Comparison of ENCODE assay signal across 11 cellular contexts in the genomic region with DNA sequence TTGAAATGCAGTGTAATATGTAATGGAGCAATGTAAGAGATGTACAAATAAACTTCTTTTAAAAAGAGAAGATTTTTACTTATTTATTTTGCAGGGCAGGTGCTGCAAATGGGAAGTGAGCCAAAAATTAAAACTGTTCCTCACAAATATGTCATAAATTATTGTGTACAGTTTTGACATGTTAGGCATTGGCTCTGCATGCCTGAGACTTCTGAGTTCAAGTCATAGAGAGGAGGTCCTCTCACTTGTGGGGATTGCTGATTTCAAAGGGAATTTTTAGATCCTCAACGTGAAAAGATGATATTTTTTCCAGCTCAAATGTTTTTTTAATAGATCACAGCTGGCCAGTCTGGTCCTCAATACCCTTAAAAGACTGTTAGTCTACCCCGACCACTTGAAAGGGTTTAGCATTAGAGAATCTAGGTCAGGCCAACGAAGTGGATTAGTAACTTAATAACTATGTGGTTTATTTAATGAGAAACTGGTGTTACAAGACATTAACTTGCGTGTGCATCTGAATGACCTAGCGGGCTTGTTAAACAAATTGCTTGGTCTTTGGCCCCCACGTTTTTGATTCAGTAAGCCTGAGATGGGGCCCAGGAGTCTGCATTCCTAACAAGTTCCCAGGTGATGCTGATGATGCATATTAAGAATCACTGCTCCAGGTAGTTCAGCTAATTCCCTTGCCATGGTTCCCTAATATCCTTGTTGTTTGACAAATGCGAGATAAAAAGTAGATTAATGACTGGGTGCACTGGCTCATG. TPM values are rescaled to one million over a fixed set of nuclear protein-coding genes. Genes with fewer than 3 reads are reported as not detected.
DNase-seq lines count a peak whose midpoint lies in the region; ATAC-seq and TF ChIP-seq lines count a peak whose summit lies in the region.
"Had no signal": no experiment of that assay in that cellular context is flagged by ENCODE, and none has a peak within 500 bp of the region (broad histone marks: within the 10 kb centered on the region; RNA-seq: fewer than 3 reads in every experiment).

No MANE protein-coding gene starts in this region.

- H3K27ac Mint-ChIP-seq in activated T-cell treated with anti-CD3 and anti-CD28 coated beads, Interleukin-2, amount 50 U/mL, for 24 hours = no peak overlapping the region
- H3K27ac Mint-ChIP-seq in glutamatergic neuron (ENCODE audit: unreplicated experiment) = no peak overlapping the region

- H3K4me1 ChIP-seq in esophagus squamous epithelium = peaks cover 0 to 13% (median 0%) of the 10 kb centered on the region in 3 donors
- H3K4me1 ChIP-seq: adrenal gland had no signal

- TF ChIP-seq POLR2A in esophagus squamous epithelium (IDR thresholded peaks at IDR 0.05) = no peak

- intact Hi-C loops in esophagus squamous epithelium (cut with DNase I) = no loop called here

- DNase-seq in HT-29 (ENCODE audit: low spot score) (peak; percentile 66), kidney epithelial cell (ENCODE audit: low read depth) (peak; percentile 73), glutamatergic neuron (no peak), esophagus squamous epithelium (lab: John Stamatoyannopoulos, UW) (no peak)
- DNase-seq in activated T-cell treated with anti-CD3 and anti-CD28 coated beads, Interleukin-2, amount 50 U/mL, for 24 hours = no peak
- DNase-seq: adrenal gland, KG1, OCI-M1 had no signal

- H3K36me3 ChIP-seq in kidney epithelial cell (ENCODE audit: control insufficient read depth, insufficient read depth, low read length) (no peaks in the 10 kb centered on the region), esophagus squamous epithelium (peaks cover 0 to 3% (median 0%) of the 10 kb centered on the region in 3 donors)
- H3K36me3 ChIP-seq: adrenal gland had no signal

- H3K27me3 ChIP-seq in kidney epithelial cell (ENCODE audit: control insufficient read depth, insufficient read depth, low read length) (no peaks in the 10 kb centered on the region), esophagus squamous epithelium (no peaks in the 10 kb centered on the region)
- H3K27me3 ChIP-seq: adrenal gland had no signal

- WGBS in esophagus squamous epithelium, 2 donors = 48 to 58% methylated on average over 6 to 7 of the region's 7 CpGs

- H3K36me3 Mint-ChIP-seq in activated T-cell treated with anti-CD3 and anti-CD28 coated beads, Interleukin-2, amount 50 U/mL, for 24 hours (ENCODE audit: low read depth) = peaks cover 6% of the 10 kb centered on the region
- H3K36me3 Mint-ChIP-seq in glutamatergic neuron (ENCODE audit: unreplicated experiment) = no peaks in the 10 kb centered on the region

- no peaks in the 10 kb centered on the region for H3K27me3 Mint-ChIP-seq in activated T-cell treated with anti-CD3 and anti-CD28 coated beads, Interleukin-2, amount 50 U/mL, for 24 hours
- no peaks in the 10 kb centered on the region for H3K27me3 Mint-ChIP-seq in glutamatergic neuron (ENCODE audit: unreplicated experiment)

- ATAC-seq in GM18511 (IDR thresholded peaks at IDR 0.05; ENCODE audit: unreplicated experiment) = peak; percentile 87
- peak; percentile 73 for ATAC-seq in GM21786 (IDR thresholded peaks at IDR 0.05; ENCODE audit: unreplicated experiment)
- no peak for ATAC-seq in GM19467 (IDR thresholded peaks at IDR 0.05; ENCODE audit: unreplicated experiment)

- TF ChIP-seq CTCF in kidney epithelial cell (IDR thresholded peaks at IDR 0.05; ENCODE audit: insufficient read depth, low read length, poor library complexity, severe bottlenecking) (no peak), glutamatergic neuron (IDR thresholded peaks at IDR 0.05; ENCODE audit: partially characterized antibody, unreplicated experiment) (no peak), esophagus squamous epithelium (IDR thresholded peaks at IDR 0.05) (no peak)

- no peak overlapping the region for H3K4me3 ChIP-seq in kidney epithelial cell (ENCODE audit: low read depth, low read length)
- no peak overlapping the region for H3K4me3 ChIP-seq in esophagus squamous epithelium
- H3K4me3 ChIP-seq: adrenal gland had no signal

- H3K27ac ChIP-seq in esophagus squamous epithelium = no peak overlapping the region
- H3K27ac ChIP-seq: adrenal gland had no signal

- H3K9me3 Mint-ChIP-seq in activated T-cell treated with anti-CD3 and anti-CD28 coated beads, Interleukin-2, amount 50 U/mL, for 24 hours = no peaks in the 10 kb centered on the region
- no peaks in the 10 kb centered on the region for H3K9me3 Mint-ChIP-seq in glutamatergic neuron (ENCODE audit: unreplicated experiment)

- H3K9me3 ChIP-seq in esophagus squamous epithelium = no peaks in the 10 kb centered on the region
- H3K9me3 ChIP-seq: adrenal gland had no signal

- no peaks in the 10 kb centered on the region for H3K4me1 Mint-ChIP-seq in activated T-cell treated with anti-CD3 and anti-CD28 coated beads, Interleukin-2, amount 50 U/mL, for 24 hours (ENCODE audit: low read depth)
- no peaks in the 10 kb centered on the region for H3K4me1 Mint-ChIP-seq in glutamatergic neuron (ENCODE audit: low read depth, unreplicated experiment)

- H3K4me3 Mint-ChIP-seq in activated T-cell treated with anti-CD3 and anti-CD28 coated beads, Interleukin-2, amount 50 U/mL, for 24 hours = no peak overlapping the region
- H3K4me3 Mint-ChIP-seq in glutamatergic neuron (ENCODE audit: unreplicated experiment) = no peak overlapping the region

RNA-seq across cellular contexts. Expression of a gene that starts 30.9 kb away (rescaled TPM):
- total RNA-seq in HT-29 (2014; rRNA removed; shearing (Covaris generic)) = 3.7 and 4.0 TPM in 2 replicates
- total RNA-seq in kidney epithelial cell = 12.2 and 13.6 TPM in 2 replicates
- 9.6 TPM for total RNA-seq in glutamatergic neuron (ENCODE audit: unreplicated experiment)
- total RNA-seq in esophagus squamous epithelium = 1 to 10 TPM; 3.5 to 7.4 (median 5.8) TPM

RNA-seq across cellular contexts. Expression of a gene that starts 55.3 kb away (rescaled TPM):
- total RNA-seq in HT-29 (2014; rRNA removed; shearing (Covaris generic)) = 6.5 and 11.1 TPM in 2 replicates
- total RNA-seq in kidney epithelial cell = 19.0 and 22.5 TPM in 2 replicates
- total RNA-seq in glutamatergic neuron (ENCODE audit: unreplicated experiment) = 4.3 TPM
- 10 to 100 TPM in 3 of 4 donors, 1 to 10 TPM in 1; 5.8 to 15.7 (median 14.6) TPM for total RNA-seq in esophagus squamous epithelium

Comparison
In these comparisons a context has a peak if more than half of its experiments do, and no peak if none do; other contexts are left out.
1. DNase-seq: peak in HT-29 (single experiment) and kidney epithelial cell (single experiment); none in activated T-cell treated with anti-CD3 and anti-CD28 coated beads, Interleukin-2, amount 50 U/mL, for 24 hours (single experiment), glutamatergic neuron (single experiment) and esophagus squamous epithelium (single experiment).